10 cellular contexts compared by ENCODE assay signal in the genomic region with DNA sequence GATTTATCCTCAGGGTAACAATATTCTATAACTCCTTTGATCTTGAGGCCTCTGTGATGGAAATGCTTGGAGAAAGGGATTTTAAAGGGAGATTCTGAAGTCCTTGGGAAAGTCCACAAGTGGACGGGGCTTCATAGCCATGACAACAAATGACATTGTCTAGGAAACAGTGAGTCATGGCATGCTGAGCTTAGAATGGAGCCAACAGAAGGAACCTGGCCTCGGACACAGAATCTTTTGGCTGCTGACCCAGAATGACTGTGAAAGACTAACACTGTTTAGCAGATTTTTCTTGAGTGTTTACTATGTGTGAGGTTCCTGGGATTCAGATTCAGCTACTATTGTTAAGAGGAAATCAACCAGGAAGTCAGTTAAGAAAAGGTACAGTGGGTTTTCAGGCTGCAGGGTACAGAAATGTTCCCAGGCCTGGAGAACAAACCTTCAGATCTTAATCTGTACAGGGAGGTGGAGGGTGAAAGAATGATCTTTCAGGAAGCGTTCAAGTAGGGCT.
DNase-seq lines count a peak whose midpoint lies in the region; ATAC-seq, FAIRE-seq and TF ChIP-seq lines count a peak whose summit lies in the region.
"Had no signal": no experiment of that assay in that cellular context is flagged by ENCODE, and none has a peak within 500 bp of the region (broad histone marks: within the 10 kb centered on the region; RNA-seq: fewer than 3 reads in every experiment).

No MANE protein-coding gene starts in this region.

- H3K4me1 Mint-ChIP-seq in stimulated activated effector memory CD8-positive, alpha-beta T cell treated with anti-CD3 and anti-CD28 coated beads, Interleukin-12 subunit alpha, Interleukin-12 subunit beta, amount 100 ng/mL, for 72 hours, result no peaks in the 10 kb centered on the region

- no peak overlapping the region for H3K27ac Mint-ChIP-seq in stimulated activated effector memory CD8-positive, alpha-beta T cell treated with anti-CD3 and anti-CD28 coated beads, Interleukin-12 subunit alpha, Interleukin-12 subunit beta, amount 100 ng/mL, for 72 hours

- peak; percentile 90 for DNase-seq in COLO829 (ENCODE audit: low spot score)
- DNase-seq in RKO (ENCODE audit: low spot score), result peak; percentile 60
- peak; percentile 99 for DNase-seq in fibroblast of pulmonary artery (ENCODE audit: low read depth)
- DNase-seq in nucleus accumbens (lab: John Stamatoyannopoulos, UW), result peak in 38 of 56 donors; percentile 2 to 77 (median 34)
- DNase-seq in stimulated activated effector memory CD8-positive, alpha-beta T cell treated with anti-CD3 and anti-CD28 coated beads, Interleukin-12 subunit alpha, Interleukin-12 subunit beta, amount 100 ng/mL, for 72 hours (ENCODE audit: low spot score in 2 of 2), result no peak
- no peak for DNase-seq in NCI-H2227 treated with DMSO at 0.1 percent for 48 hours (lab: John Stamatoyannopoulos, UW)
- DNase-seq in HTR-8/SVneo (ENCODE audit: insufficient read length, low spot score), result no peak
- DNase-seq in HPDE6-E6E7 (ENCODE audit: extremely low spot score), result no peak

- H3K4me3 Mint-ChIP-seq in stimulated activated effector memory CD8-positive, alpha-beta T cell treated with anti-CD3 and anti-CD28 coated beads, Interleukin-12 subunit alpha, Interleukin-12 subunit beta, amount 100 ng/mL, for 72 hours, result no peak overlapping the region

- H3K36me3 Mint-ChIP-seq in stimulated activated effector memory CD8-positive, alpha-beta T cell treated with anti-CD3 and anti-CD28 coated beads, Interleukin-12 subunit alpha, Interleukin-12 subunit beta, amount 100 ng/mL, for 72 hours, result no peaks in the 10 kb centered on the region

- H3K9me3 Mint-ChIP-seq in stimulated activated effector memory CD8-positive, alpha-beta T cell treated with anti-CD3 and anti-CD28 coated beads, Interleukin-12 subunit alpha, Interleukin-12 subunit beta, amount 100 ng/mL, for 72 hours, result no peaks in the 10 kb centered on the region

- no peak for TF ChIP-seq CTCF in fibroblast of pulmonary artery (IDR thresholded peaks at IDR 0.05; ENCODE audit: low read length, missing control alignments)

- H3K4me3 ChIP-seq in fibroblast of pulmonary artery (replicated peaks; ENCODE audit: low read depth, low read length), result no peak overlapping the region
- H3K4me3 ChIP-seq: GM12878 had no signal

- FAIRE-seq in HTR-8/SVneo (lab: Jason Lieb, UNC), result no peak
- FAIRE-seq: GM12878, TTC549 had no signal

- ATAC-seq in stimulated activated effector memory CD8-positive, alpha-beta T cell treated with anti-CD3 and anti-CD28 coated beads, Interleukin-12 subunit alpha, Interleukin-12 subunit beta, amount 100 ng/mL, for 72 hours, result no peak
- ATAC-seq: GM12878 had no signal

Comparison
In these comparisons a context has a peak if more than half of its experiments do, and no peak if none do; other contexts are left out.
1. DNase-seq: peak in COLO829 (single experiment), RKO (single experiment), fibroblast of pulmonary artery (single experiment) and nucleus accumbens (38 of 56); none in stimulated activated effector memory CD8-positive, alpha-beta T cell treated with anti-CD3 and anti-CD28 coated beads, Interleukin-12 subunit alpha, Interleukin-12 subunit beta, amount 100 ng/mL, for 72 hours (0 of 2), NCI-H2227 treated with DMSO at 0.1 percent for 48 hours (single experiment), HTR-8/SVneo (single experiment) and HPDE6-E6E7 (single experiment).